In genomic region chr6:143676437-143677045, GRCh38 we compare ENCODE assay signal across 18 cellular contexts. TPM values are rescaled to one million over a fixed set of nuclear protein-coding genes. Genes with fewer than 3 reads are reported as not detected.
DNase-seq lines count a peak whose midpoint lies in the region; ATAC-seq and TF ChIP-seq lines count a peak whose summit lies in the region.
"Had no signal": no experiment of that assay in that cellular context is flagged by ENCODE, and none has a peak within 500 bp of the region (broad histone marks: within the 10 kb centered on the region; RNA-seq: fewer than 3 reads in every experiment).

No MANE protein-coding gene starts in this region.

- H3K27ac Mint-ChIP-seq in chondrocyte (ENCODE audit: unreplicated experiment), result peak overlapping the region; percentile 61
- peak overlapping the region; percentile 64 to 81 (median 80) for H3K27ac Mint-ChIP-seq in nephron
- H3K27ac Mint-ChIP-seq: CD8-positive, alpha-beta T cell; naive B cell had no signal

- no peak for ATAC-seq in left cardiac atrium
- ATAC-seq in upper lobe of right lung, result no peak
- ATAC-seq: activated CD4-positive, CD25-positive, alpha-beta regulatory T cell treated with anti-CD3 and anti-CD28 coated beads, Interleukin-2, amount 50 U/mL, for 24 hours; CD8-positive, alpha-beta T cell; left ventricle myocardium superior; sciatic nerve had no signal

- H3K4me3 ChIP-seq in left ventricle myocardium inferior, result no peak overlapping the region
- H3K4me3 ChIP-seq in upper lobe of right lung, result no peak overlapping the region

- H3K4me3 Mint-ChIP-seq in chondrocyte (ENCODE audit: unreplicated experiment) (no peak overlapping the region), nephron (peak overlapping the region; percentile 67 to 69 (median 68))

- H3K27me3 ChIP-seq in left ventricle myocardium inferior (ENCODE audit: low read depth), result no peaks in the 10 kb centered on the region
- H3K27me3 ChIP-seq in upper lobe of right lung, result no peaks in the 10 kb centered on the region
- H3K27me3 ChIP-seq: dorsolateral prefrontal cortex had no signal

- peaks cover 79% of the 10 kb centered on the region for H3K4me1 ChIP-seq in left ventricle myocardium inferior
- peaks cover 39% of the 10 kb centered on the region for H3K4me1 ChIP-seq in upper lobe of right lung

- DNase-seq in left ventricle myocardium inferior (no peak), left cardiac atrium (no peak), chondrocyte (ENCODE audit: low spot score) (no peak), upper lobe of right lung (no peak), cerebellum (ENCODE audit: low spot score) (no peak), AG08396 (ENCODE audit: low spot score) (no peak), RPMI8226 (no peak)
- DNase-seq: CD8-positive, alpha-beta T cell; dorsolateral prefrontal cortex; left ventricle myocardium superior; naive B cell; NCI-H1092; SIG-M5; stimulated activated CD4-positive, alpha-beta T cell treated with anti-CD3 and anti-CD28 coated beads, Interleukin-4, amount 100 ng/mL, for 24 hours; T-helper 2 cell had no signal

- H3K27me3 Mint-ChIP-seq in chondrocyte (ENCODE audit: low read depth) (no peaks in the 10 kb centered on the region), nephron (ENCODE audit: low read depth) (no peaks in the 10 kb centered on the region)

- intact Hi-C loops in left ventricle myocardium inferior (cut with micrococcal nuclease) (loop anchor here (10.0 kb wide), 1 partner anchor 168 kb away; the partner anchor contains the start of gene LTV1), left cardiac atrium (cut with DNase I) (no loop called here), upper lobe of right lung (cut with DNase I) (no loop called here)

- no peaks in the 10 kb centered on the region for H3K9me3 Mint-ChIP-seq in chondrocyte (ENCODE audit: low read depth)
- H3K9me3 Mint-ChIP-seq in nephron, result no peaks in the 10 kb centered on the region
- H3K9me3 Mint-ChIP-seq: CD8-positive, alpha-beta T cell had no signal

- no peaks in the 10 kb centered on the region for H3K36me3 ChIP-seq in left ventricle myocardium inferior
- no peaks in the 10 kb centered on the region for H3K36me3 ChIP-seq in upper lobe of right lung

- H3K4me1 Mint-ChIP-seq in chondrocyte (ENCODE audit: low read depth), result peaks cover 67% of the 10 kb centered on the region
- H3K4me1 Mint-ChIP-seq in nephron, result peaks cover 63% of the 10 kb centered on the region

- no peak for TF ChIP-seq CTCF in left ventricle myocardium inferior (IDR thresholded peaks at IDR 0.05; ENCODE audit: borderline replicate concordance)
- no peak for TF ChIP-seq CTCF in chondrocyte (IDR thresholded peaks at IDR 0.05)
- TF ChIP-seq CTCF in nephron (IDR thresholded peaks at IDR 0.05; ENCODE audit: unreplicated experiment in 3 of 3), result no peak
- no peak for TF ChIP-seq CTCF in upper lobe of right lung (IDR thresholded peaks at IDR 0.05)

- peak overlapping the region; percentile 98 for H3K27ac ChIP-seq in left ventricle myocardium inferior (replicated peaks)
- H3K27ac ChIP-seq in upper lobe of right lung, result peak overlapping the region; percentile 26

- no peaks in the 10 kb centered on the region for H3K9me3 ChIP-seq in left ventricle myocardium inferior (replicated peaks)
- H3K9me3 ChIP-seq in upper lobe of right lung, result no peaks in the 10 kb centered on the region

- no peaks in the 10 kb centered on the region for H3K36me3 Mint-ChIP-seq in chondrocyte (ENCODE audit: low read depth)
- no peaks in the 10 kb centered on the region for H3K36me3 Mint-ChIP-seq in nephron (ENCODE audit: low read depth)
- H3K36me3 Mint-ChIP-seq: CD8-positive, alpha-beta T cell had no signal

RNA-seq across cellular contexts. Expression of gene PHACTR2, which starts 1.2 kb away (rescaled TPM):
- total RNA-seq in left ventricle myocardium inferior (71.0 TPM), left cardiac atrium (10 to 100 TPM; 53.9 to 56.7 TPM), chondrocyte (104 to 255 TPM (median 110 TPM) in 3 replicates), upper lobe of right lung (142 TPM), cerebellum (25.4 TPM)
